10 cellular contexts compared by ENCODE assay signal in the genomic region with DNA sequence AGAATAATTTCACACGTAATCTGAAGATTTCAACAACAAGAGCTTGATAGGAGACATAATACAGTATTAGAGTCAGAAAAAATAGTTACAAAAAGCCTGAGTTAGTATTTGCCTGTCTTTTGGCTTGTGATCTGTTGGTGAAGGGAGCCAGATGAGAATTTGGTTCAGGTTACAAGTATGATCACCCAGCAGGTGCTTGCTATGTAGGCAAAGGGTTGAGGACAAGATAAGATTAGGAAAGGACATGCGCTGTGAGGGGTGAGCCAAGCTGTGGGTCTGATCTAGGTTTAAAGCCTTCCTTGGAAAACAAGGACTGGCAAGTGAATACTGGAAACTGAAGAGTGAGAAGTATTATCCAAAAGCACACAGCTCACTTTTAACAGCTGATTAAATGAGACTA. TPM values are rescaled to one million over a fixed set of nuclear protein-coding genes. Genes with fewer than 3 reads are reported as not detected.
"Had no signal": no experiment of that assay in that cellular context is flagged by ENCODE, and none has a peak within 500 bp of the region (broad histone marks: within the 10 kb centered on the region; RNA-seq: fewer than 3 reads in every experiment).

No MANE protein-coding gene starts in this region.

- H3K4me3 ChIP-seq: skin epidermis, tibial artery, uterus had no signal

- H3K4me1 ChIP-seq: tibial artery, uterus had no signal

- H3K36me3 ChIP-seq: tibial artery, uterus had no signal

- H3K27ac ChIP-seq: skin epidermis, tibial artery, uterus had no signal

- H3K27me3 ChIP-seq: tibial artery, uterus had no signal

- DNase-seq: activated T-cell treated with anti-CD3 and anti-CD28 coated beads, Interleukin-2, amount 50 U/mL, for 1 hour; central memory CD4-positive, alpha-beta T cell; effector memory CD4-positive, alpha-beta T cell; immature natural killer cell; mesenchymal stem cell; tibial artery; uterus had no signal

- H3K9me3 ChIP-seq: tibial artery, uterus had no signal

RNA-seq across cellular contexts. Expression of a gene that starts 28.7 kb away (rescaled TPM):
- total RNA-seq: epithelial cell of proximal tubule; T-helper 2 cell treated with Interferon-gamma antibody and Interleukin-4, amounts not matched to agents 100 ng/mL and 5 ng/mL, for 36 hours had no signal
